8 cellular contexts compared by ENCODE assay signal in the genomic region with DNA sequence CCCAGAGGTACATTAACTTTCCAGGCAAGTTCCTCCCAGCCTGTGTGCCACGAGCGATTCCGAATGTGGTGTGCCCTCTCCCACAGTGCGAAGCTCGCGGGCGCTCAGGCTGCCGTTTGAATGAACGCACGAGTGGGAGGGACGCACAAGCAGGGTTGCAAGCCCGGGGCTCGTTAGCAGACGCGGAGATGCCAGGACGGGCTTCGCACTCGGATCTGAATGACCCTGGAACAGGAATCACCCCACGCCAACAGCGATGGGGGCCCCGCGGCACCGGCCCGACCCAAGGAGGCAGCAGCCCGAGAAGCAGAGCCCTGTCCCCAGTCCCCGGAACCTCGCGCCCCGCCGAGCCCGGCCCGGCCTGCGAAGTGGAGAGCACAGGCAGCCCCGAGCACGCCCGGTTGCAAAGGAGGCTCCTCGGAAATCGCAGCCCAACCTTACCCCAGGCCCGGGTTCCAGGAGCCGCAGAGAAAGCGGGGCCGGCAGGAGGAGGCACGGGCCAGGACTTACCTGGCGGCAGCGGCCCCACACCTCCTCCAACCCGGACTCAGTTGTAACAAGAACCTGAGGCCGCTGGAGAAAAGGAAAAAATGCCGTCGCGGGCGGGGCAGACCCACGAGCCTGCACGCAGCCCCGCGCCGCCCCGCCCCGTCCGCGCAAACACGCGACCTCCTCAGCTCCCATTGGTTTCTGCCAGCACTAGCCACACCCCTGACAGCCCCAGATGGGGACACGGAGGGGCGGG.
A peak's percentile ranks its signal among the peaks of the same experiment; 100 is the strongest.
DNase-seq lines count a peak whose midpoint lies in the region; ATAC-seq and TF ChIP-seq lines count a peak whose summit lies in the region.

A gene with protein sequence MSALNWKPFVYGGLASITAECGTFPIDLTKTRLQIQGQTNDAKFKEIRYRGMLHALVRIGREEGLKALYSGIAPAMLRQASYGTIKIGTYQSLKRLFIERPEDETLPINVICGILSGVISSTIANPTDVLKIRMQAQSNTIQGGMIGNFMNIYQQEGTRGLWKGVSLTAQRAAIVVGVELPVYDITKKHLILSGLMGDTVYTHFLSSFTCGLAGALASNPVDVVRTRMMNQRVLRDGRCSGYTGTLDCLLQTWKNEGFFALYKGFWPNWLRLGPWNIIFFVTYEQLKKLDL (minus strand): TSS at position 584 of the 745 bp plus-strand sequence. CDS start 6,948 bp downstream, outside the sequence.

- ATAC-seq in GM19025 (IDR thresholded peaks at IDR 0.05; ENCODE audit: low read depth, unreplicated experiment) (peak; percentile 92), HG03280 (IDR thresholded peaks at IDR 0.05; ENCODE audit: unreplicated experiment) (peak; percentile 89)

- peak within 1 kb of the TSS; percentile 69 for H3K27ac ChIP-seq in cingulate gyrus (ENCODE audit: low read depth, low read length)

- H3K4me3 ChIP-seq in AG10803 (ENCODE audit: low read length) = peak within 1 kb of the TSS; percentile 86

- DNase-seq in AG10803 (ENCODE audit: low read depth) (peak; percentile 88), NCI-H510A treated with DMSO at 0.1 percent for 48 hours (lab: John Stamatoyannopoulos, UW) (peak; percentile 5), kidney tubule cell (ENCODE audit: low spot score) (peak; percentile 94)
- DNase-seq in activated CD4-positive, alpha-beta T cell treated with anti-CD3 and anti-CD28 coated beads for 4 hours = peak; percentile 91
- DNase-seq in stimulated activated CD4-positive, alpha-beta T cell treated with anti-CD3 and anti-CD28 coated beads, Interleukin-1b, Interleukin-23, amount 100 ng/mL, for 24 hours (ENCODE audit: low read depth in 4 of 4, low spot score in 1 of 4) = peak; percentile 76 to 90 (median 82)

- no peak for TF ChIP-seq CTCF in AG10803 (conservative IDR thresholded peaks at IDR 0.05; ENCODE audit: low read length)

Comparison
In these comparisons a context has a peak if more than half of its experiments do, and no peak if none do; other contexts are left out.
1. Peak in every context shown above with its lines: DNase-seq, ATAC-seq, H3K4me3 ChIP-seq and H3K27ac ChIP-seq.
2. DNase-seq: peak in every context shown above with its lines; median percentile 94 in kidney tubule cell; 91 in activated CD4-positive, alpha-beta T cell treated with anti-CD3 and anti-CD28 coated beads for 4 hours; 88 in AG10803; 82 in stimulated activated CD4-positive, alpha-beta T cell treated with anti-CD3 and anti-CD28 coated beads, Interleukin-1b, Interleukin-23, amount 100 ng/mL, for 24 hours; 5 in NCI-H510A treated with DMSO at 0.1 percent for 48 hours.